Comparison of ENCODE assay signal across 9 cellular contexts in the genomic region with DNA sequence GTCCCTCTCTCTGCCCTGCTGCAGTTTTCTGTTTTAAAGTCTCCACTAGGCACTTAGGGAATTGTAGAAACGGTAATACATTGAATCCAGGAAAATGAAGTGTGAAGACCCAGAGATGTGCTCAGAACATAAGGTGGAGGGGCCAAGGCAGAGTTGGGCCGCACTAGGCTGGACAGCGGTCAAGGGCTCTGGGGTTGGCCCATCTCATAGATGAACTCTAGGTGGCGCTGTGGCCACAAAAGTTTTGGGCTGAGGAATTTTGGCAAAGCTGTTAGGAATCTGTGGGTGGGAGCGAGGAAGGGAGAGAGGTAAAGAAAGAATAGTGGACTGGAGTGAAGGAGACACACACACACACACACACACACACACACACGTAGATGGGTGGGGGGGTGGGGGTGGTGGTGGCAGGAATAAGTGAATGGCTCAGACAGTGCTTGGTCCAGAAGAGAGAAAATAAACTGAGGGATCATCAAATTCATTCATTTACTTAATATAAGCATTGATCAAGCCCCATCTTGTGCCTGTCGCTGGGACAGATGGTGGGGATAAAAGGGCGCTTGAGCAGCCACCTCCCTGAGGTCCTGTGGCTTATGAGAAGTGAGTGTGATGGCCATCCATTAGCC.
DNase-seq lines count a peak whose midpoint lies in the region; ATAC-seq and TF ChIP-seq lines count a peak whose summit lies in the region.
"Had no signal": no experiment of that assay in that cellular context is flagged by ENCODE, and none has a peak within 500 bp of the region (broad histone marks: within the 10 kb centered on the region; RNA-seq: fewer than 3 reads in every experiment).

No MANE protein-coding gene starts in this region.

- POLR2A ChIA-PET in A673 (lab: Charles Lee; ENCODE audit: low non-redundant PET) (no interaction called here), RWPE1 (lab: Yijun Ruan, JAX; ENCODE audit: low non-redundant PET) (no interaction called here)

- H3K27me3 ChIP-seq in A673 (replicated peaks; ENCODE audit: insufficient read depth, low read depth, low read length, poor library complexity): peaks cover 39% of the 10 kb centered on the region
- H3K27me3 ChIP-seq in H7 (ENCODE audit: control insufficient read depth, insufficient read depth, low read length): no peaks in the 10 kb centered on the region; the same call in 1 of the 2 replicates

- no peaks in the 10 kb centered on the region for H3K9me3 ChIP-seq in A673 (ENCODE audit: low read depth, low read length, poor library complexity, severe bottlenecking)

- CTCF ChIA-PET in A673 (lab: Charles Lee) (interaction anchor here (0.6 to 2.2 kb wide), 4 partner anchors 12 to 465 kb away, joined by 3 to 8 read pairs (median 4); no protein-coding TSS in a partner anchor), RWPE1 (lab: Yijun Ruan, JAX) (interaction anchor here (0.8 to 1.5 kb wide), 2 partner anchors 14 to 124 kb away, joined by 3 read pairs; no protein-coding TSS in a partner anchor)

- ATAC-seq in GM19328 (IDR thresholded peaks at IDR 0.05; ENCODE audit: unreplicated experiment) (no peak), HG02885 (IDR thresholded peaks at IDR 0.05; ENCODE audit: poor library complexity, unreplicated experiment) (no peak)

- H3K4me3 ChIP-seq in A673 (ENCODE audit: low read depth, low read length, poor library complexity, severe bottlenecking): no peak overlapping the region
- no peak overlapping the region for H3K4me3 ChIP-seq in H7 (ENCODE audit: insufficient read depth, low read depth, low read length)
- no peak overlapping the region for H3K4me3 ChIP-seq in fibroblast of villous mesenchyme (ENCODE audit: low read depth, low read length)

- intact Hi-C loops in A673 (cut with micrococcal nuclease; ENCODE audit: unreplicated experiment): loop anchor here (1.0 to 10.0 kb wide), 2 partner anchors 316 to 464 kb away; no protein-coding TSS in a partner anchor

- TF ChIP-seq CTCF in A673 (conservative IDR thresholded peaks at IDR 0.05; ENCODE audit: low read depth, low read length) (peak; percentile 82), RWPE1 (conservative IDR thresholded peaks at IDR 0.05; ENCODE audit: low read depth) (peak; percentile 70), fibroblast of villous mesenchyme (IDR thresholded peaks at IDR 0.05; ENCODE audit: insufficient read depth, low read depth, low read length) (peak; percentile 81), progenitor cell of endocrine pancreas (IDR thresholded peaks at IDR 0.05; ENCODE audit: unreplicated experiment) (peak; percentile 81)

- BruUV-seq in A673 (replicated peaks; lab: Mats Ljungman, UMichigan): no TSS peak

- no peaks in the 10 kb centered on the region for H3K36me3 ChIP-seq in A673 (ENCODE audit: insufficient read depth, low read length, poor library complexity, severe bottlenecking)
- no peaks in the 10 kb centered on the region for H3K36me3 ChIP-seq in H7 (replicated peaks; ENCODE audit: control insufficient read depth, insufficient read depth, low read length)

- H3K27ac ChIP-seq in A673 (ENCODE audit: low read depth, low read length, poor library complexity, severe bottlenecking) (no peak overlapping the region), RWPE1 (no peak overlapping the region)

- DNase-seq in A673 (ENCODE audit: low spot score) (peak; percentile 61), H7 (peak; percentile 80), RWPE1 (ENCODE audit: low spot score) (peak; percentile 53), fibroblast of villous mesenchyme (ENCODE audit: low read depth) (peak; percentile 43), progenitor cell of endocrine pancreas (ENCODE audit: low spot score, unreplicated experiment) (peak; percentile 59)
- DNase-seq in activated naive CD8-positive, alpha-beta T cell treated with anti-CD3 and anti-CD28 coated beads for 36 hours: no peak

- H3K9me3 Mint-ChIP-seq in progenitor cell of endocrine pancreas (ENCODE audit: low read depth): peaks cover 11% of the 10 kb centered on the region
- H3K9me3 Mint-ChIP-seq in activated naive CD8-positive, alpha-beta T cell treated with anti-CD3 and anti-CD28 coated beads for 36 hours: peaks cover 11% of the 10 kb centered on the region

- no peaks in the 10 kb centered on the region for H3K4me1 Mint-ChIP-seq in progenitor cell of endocrine pancreas (ENCODE audit: low read depth)
- no peaks in the 10 kb centered on the region for H3K4me1 Mint-ChIP-seq in activated naive CD8-positive, alpha-beta T cell treated with anti-CD3 and anti-CD28 coated beads for 36 hours
- H3K4me1 Mint-ChIP-seq: activated naive CD4-positive, alpha-beta T cell treated with anti-CD3 and anti-CD28 coated beads, Interleukin-2, amount 50 U/mL, for 24 hours had no signal

- H3K4me3 Mint-ChIP-seq in progenitor cell of endocrine pancreas (ENCODE audit: low read depth): no peak overlapping the region
- H3K4me3 Mint-ChIP-seq in activated naive CD8-positive, alpha-beta T cell treated with anti-CD3 and anti-CD28 coated beads for 36 hours: no peak overlapping the region
- H3K4me3 Mint-ChIP-seq: activated naive CD4-positive, alpha-beta T cell treated with anti-CD3 and anti-CD28 coated beads, Interleukin-2, amount 50 U/mL, for 24 hours had no signal

- H3K27me3 Mint-ChIP-seq in progenitor cell of endocrine pancreas: peaks cover 29% of the 10 kb centered on the region
- peaks cover 51% of the 10 kb centered on the region for H3K27me3 Mint-ChIP-seq in activated naive CD8-positive, alpha-beta T cell treated with anti-CD3 and anti-CD28 coated beads for 36 hours

- H3K27ac Mint-ChIP-seq in progenitor cell of endocrine pancreas: no peak overlapping the region
- no peak overlapping the region for H3K27ac Mint-ChIP-seq in activated naive CD8-positive, alpha-beta T cell treated with anti-CD3 and anti-CD28 coated beads for 36 hours
- H3K27ac Mint-ChIP-seq: activated naive CD4-positive, alpha-beta T cell treated with anti-CD3 and anti-CD28 coated beads, Interleukin-2, amount 50 U/mL, for 24 hours had no signal

- no peaks in the 10 kb centered on the region for H3K4me1 ChIP-seq in A673 (ENCODE audit: insufficient read depth, low read length, poor library complexity, severe bottlenecking)

- peaks cover 2% of the 10 kb centered on the region for H3K36me3 Mint-ChIP-seq in progenitor cell of endocrine pancreas (ENCODE audit: insufficient read depth)
- H3K36me3 Mint-ChIP-seq in activated naive CD8-positive, alpha-beta T cell treated with anti-CD3 and anti-CD28 coated beads for 36 hours: no peaks in the 10 kb centered on the region
